In genomic region chr13:47901451-47901850, GRCh38 we compare ENCODE assay signal across 23 cellular contexts.
DNase-seq lines count a peak whose midpoint lies in the region; ATAC-seq and TF ChIP-seq lines count a peak whose summit lies in the region.
"Had no signal": no experiment of that assay in that cellular context is flagged by ENCODE, and none has a peak within 500 bp of the region (broad histone marks: within the 10 kb centered on the region; RNA-seq: fewer than 3 reads in every experiment).

No MANE protein-coding gene starts in this region.

- peaks cover 22% of the 10 kb centered on the region for H3K9me3 Mint-ChIP-seq in neural progenitor cell
- H3K9me3 Mint-ChIP-seq: activated T-helper 17 cell treated with anti-CD3 and anti-CD28 coated beads, Interleukin-2, amount 50 U/mL, for 72 hours; natural killer cell treated with Interleukin-12 subunit alpha and Interleukin-12 subunit beta and Interleukin-15 and Interleukin-18, amount 100 ng/mL, for 72 hours had no signal

- peaks cover 16% of the 10 kb centered on the region for H3K4me1 Mint-ChIP-seq in neural progenitor cell
- H3K4me1 Mint-ChIP-seq: stimulated activated memory B cell treated with anti-CD40 and anti-IgM and Interleukin-4, amounts not matched to agents 10 μg/mL and 1 μg/mL and 100 μg/mL, for 72 hours; T-helper 17 cell had no signal

- H3K4me3 ChIP-seq in choroid plexus epithelial cell (ENCODE audit: low read depth, low read length) (no peak overlapping the region), neural progenitor cell (no peak overlapping the region)
- H3K4me3 ChIP-seq: coronary artery, vagina had no signal

- intact Hi-C loops in left cardiac atrium (cut with DNase I), result no loop called here

- ATAC-seq in left cardiac atrium, result no peak
- ATAC-seq: activated T-helper 17 cell treated with anti-CD3 and anti-CD28 coated beads, Interleukin-2, amount 50 U/mL, for 72 hours; left colon; natural killer cell treated with Interleukin-12 subunit alpha and Interleukin-12 subunit beta and Interleukin-15 and Interleukin-18, amount 100 ng/mL, for 72 hours; stimulated activated memory B cell treated with anti-CD40 and anti-IgM and Interleukin-4, amounts not matched to agents 10 μg/mL and 1 μg/mL and 100 μg/mL, for 72 hours; T-helper 17 cell had no signal

- H2AFZ ChIP-seq in neural progenitor cell (replicated peaks), result no peak overlapping the region

- H3K36me3 Mint-ChIP-seq in neural progenitor cell, result peaks cover 11% of the 10 kb centered on the region
- H3K36me3 Mint-ChIP-seq: natural killer cell treated with Interleukin-12 subunit alpha and Interleukin-12 subunit beta and Interleukin-15 and Interleukin-18, amount 100 ng/mL, for 72 hours had no signal

- H3K4me2 ChIP-seq in neural progenitor cell, result no peak overlapping the region

- no peaks in the 10 kb centered on the region for H3K9me3 ChIP-seq in neural progenitor cell (ENCODE audit: low read depth)
- H3K9me3 ChIP-seq: vagina had no signal

- H3K27me3 ChIP-seq in neural progenitor cell, result no peaks in the 10 kb centered on the region
- H3K27me3 ChIP-seq: vagina had no signal

- H3F3A ChIP-seq in neural progenitor cell (ENCODE audit: low read depth), result no peaks in the 10 kb centered on the region

- TF ChIP-seq CTCF in choroid plexus epithelial cell (conservative IDR thresholded peaks at IDR 0.05; ENCODE audit: low read depth, low read length) (no peak), neural progenitor cell (IDR thresholded peaks at IDR 0.05) (no peak)

- H3K79me2 ChIP-seq in neural progenitor cell (ENCODE audit: low read depth), result no peaks in the 10 kb centered on the region

- H3K27ac ChIP-seq in neural progenitor cell, result no peak overlapping the region
- H3K27ac ChIP-seq: coronary artery, vagina, WERI-Rb-1 had no signal

- DNase-seq in AG20443 (ENCODE audit: low spot score), result peak; percentile 22
- peak; percentile 77 for DNase-seq in LHCN-M2 (ENCODE audit: low read depth)
- peak; percentile 93 for DNase-seq in choroid plexus epithelial cell (ENCODE audit: low read depth)
- DNase-seq in neural progenitor cell (ENCODE audit: low spot score), result peak; percentile 13
- DNase-seq in DMS 273 treated with DMSO at 0.1 percent for 48 hours (lab: John Stamatoyannopoulos, UW), result no peak
- no peak for DNase-seq in left cardiac atrium
- no peak for DNase-seq in HuH-7 (ENCODE audit: low spot score)
- DNase-seq in activated CD4-positive, alpha-beta T cell treated with anti-CD3 and anti-CD28 coated beads for 4 hours, result no peak
- DNase-seq: activated CD8-positive, alpha-beta memory T cell treated with anti-CD3 and anti-CD28 coated beads, Interleukin-2, amount 50 U/mL, for 4 hours; CD4-positive, alpha-beta memory T cell; left colon; NCI-H146; NCI-H2171; NCI-H524 treated with DMSO at 0.1 percent for 48 hours; T-helper 17 cell; WERI-Rb-1 had no signal

- H4K20me1 ChIP-seq in neural progenitor cell (ENCODE audit: low read depth), result no peaks in the 10 kb centered on the region

- no peak overlapping the region for H3K4me3 Mint-ChIP-seq in neural progenitor cell
- H3K4me3 Mint-ChIP-seq: activated naive CD8-positive, alpha-beta T cell; activated T-helper 17 cell treated with anti-CD3 and anti-CD28 coated beads, Interleukin-2, amount 50 U/mL, for 72 hours; CD4-positive, alpha-beta memory T cell; mesothelial cell of epicardium; natural killer cell treated with Interleukin-12 subunit alpha and Interleukin-12 subunit beta and Interleukin-15 and Interleukin-18, amount 100 ng/mL, for 72 hours; stimulated activated memory B cell treated with anti-CD40 and anti-IgM and Interleukin-4, amounts not matched to agents 10 μg/mL and 1 μg/mL and 100 μg/mL, for 72 hours; T-helper 17 cell had no signal

- peak overlapping the region; percentile 98 for H3K27ac Mint-ChIP-seq in neural progenitor cell
- H3K27ac Mint-ChIP-seq: activated naive CD8-positive, alpha-beta T cell; activated T-helper 17 cell treated with anti-CD3 and anti-CD28 coated beads, Interleukin-2, amount 50 U/mL, for 72 hours; CD4-positive, alpha-beta memory T cell; mesothelial cell of epicardium; natural killer cell treated with Interleukin-12 subunit alpha and Interleukin-12 subunit beta and Interleukin-15 and Interleukin-18, amount 100 ng/mL, for 72 hours; stimulated activated memory B cell treated with anti-CD40 and anti-IgM and Interleukin-4, amounts not matched to agents 10 μg/mL and 1 μg/mL and 100 μg/mL, for 72 hours; T-helper 17 cell had no signal

- H3K4me1 ChIP-seq in neural progenitor cell, result no peaks in the 10 kb centered on the region
- H3K4me1 ChIP-seq: vagina had no signal

- no peaks in the 10 kb centered on the region for H3K36me3 ChIP-seq in neural progenitor cell
- H3K36me3 ChIP-seq: vagina, WERI-Rb-1 had no signal

- H3K9ac ChIP-seq in neural progenitor cell, result no peak overlapping the region

- peaks cover 8% of the 10 kb centered on the region for H3K27me3 Mint-ChIP-seq in neural progenitor cell (ENCODE audit: insufficient read depth, low read depth)
- H3K27me3 Mint-ChIP-seq: activated naive CD8-positive, alpha-beta T cell; activated T-helper 17 cell treated with anti-CD3 and anti-CD28 coated beads, Interleukin-2, amount 50 U/mL, for 72 hours; CD4-positive, alpha-beta memory T cell; natural killer cell treated with Interleukin-12 subunit alpha and Interleukin-12 subunit beta and Interleukin-15 and Interleukin-18, amount 100 ng/mL, for 72 hours; stimulated activated memory B cell treated with anti-CD40 and anti-IgM and Interleukin-4, amounts not matched to agents 10 μg/mL and 1 μg/mL and 100 μg/mL, for 72 hours; T-helper 17 cell had no signal

Comparison
In these comparisons a context has a peak if more than half of its experiments do, and no peak if none do; other contexts are left out.
1. DNase-seq: peak in AG20443 (single experiment), LHCN-M2 (single experiment), choroid plexus epithelial cell (single experiment) and neural progenitor cell (single experiment); none in DMS 273 treated with DMSO at 0.1 percent for 48 hours (single experiment), left cardiac atrium (single experiment), HuH-7 (single experiment) and activated CD4-positive, alpha-beta T cell treated with anti-CD3 and anti-CD28 coated beads for 4 hours (0 of 2).